1 cellular context compared by ENCODE assay signal in genomic region chr1:111139956-111140679, GRCh38.
TF ChIP-seq lines count a peak whose summit lies in the region.

Gene CEPT1 (plus strand): TSS chr1:111140223. CDS start chr1:111147715, 7,492 bp downstream.
Gene DRAM2 (minus strand): TSS chr1:111140093. CDS start chr1:111131554, 8,539 bp downstream.

TF ChIP-seq in HepG2, 621 proteins besides CTCF, POLR2A, EP300 and RAD21 (continued from another document and continues in another):
- TF ChIP-seq, protein P1, sequence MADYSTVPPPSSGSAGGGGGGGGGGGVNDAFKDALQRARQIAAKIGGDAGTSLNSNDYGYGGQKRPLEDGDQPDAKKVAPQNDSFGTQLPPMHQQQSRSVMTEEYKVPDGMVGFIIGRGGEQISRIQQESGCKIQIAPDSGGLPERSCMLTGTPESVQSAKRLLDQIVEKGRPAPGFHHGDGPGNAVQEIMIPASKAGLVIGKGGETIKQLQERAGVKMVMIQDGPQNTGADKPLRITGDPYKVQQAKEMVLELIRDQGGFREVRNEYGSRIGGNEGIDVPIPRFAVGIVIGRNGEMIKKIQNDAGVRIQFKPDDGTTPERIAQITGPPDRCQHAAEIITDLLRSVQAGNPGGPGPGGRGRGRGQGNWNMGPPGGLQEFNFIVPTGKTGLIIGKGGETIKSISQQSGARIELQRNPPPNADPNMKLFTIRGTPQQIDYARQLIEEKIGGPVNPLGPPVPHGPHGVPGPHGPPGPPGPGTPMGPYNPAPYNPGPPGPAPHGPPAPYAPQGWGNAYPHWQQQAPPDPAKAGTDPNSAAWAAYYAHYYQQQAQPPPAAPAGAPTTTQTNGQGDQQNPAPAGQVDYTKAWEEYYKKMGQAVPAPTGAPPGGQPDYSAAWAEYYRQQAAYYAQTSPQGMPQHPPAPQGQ (CRISPR knock-in tag; IDR thresholded peaks at IDR 0.05; ENCODE audit: borderline replicate concordance), result no peak
- TF ChIP-seq, protein P2, sequence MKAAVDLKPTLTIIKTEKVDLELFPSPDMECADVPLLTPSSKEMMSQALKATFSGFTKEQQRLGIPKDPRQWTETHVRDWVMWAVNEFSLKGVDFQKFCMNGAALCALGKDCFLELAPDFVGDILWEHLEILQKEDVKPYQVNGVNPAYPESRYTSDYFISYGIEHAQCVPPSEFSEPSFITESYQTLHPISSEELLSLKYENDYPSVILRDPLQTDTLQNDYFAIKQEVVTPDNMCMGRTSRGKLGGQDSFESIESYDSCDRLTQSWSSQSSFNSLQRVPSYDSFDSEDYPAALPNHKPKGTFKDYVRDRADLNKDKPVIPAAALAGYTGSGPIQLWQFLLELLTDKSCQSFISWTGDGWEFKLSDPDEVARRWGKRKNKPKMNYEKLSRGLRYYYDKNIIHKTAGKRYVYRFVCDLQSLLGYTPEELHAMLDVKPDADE (CRISPR knock-in tag; IDR thresholded peaks at IDR 0.05), result no peak
- no peak for TF ChIP-seq FOXJ3 (CRISPR knock-in tag; IDR thresholded peaks at IDR 0.05; ENCODE audit: borderline replicate concordance)
- TF ChIP-seq USF2 (IDR thresholded peaks at IDR 0.05; ENCODE audit: low read depth, low read length), result no peak
- no peak for TF ChIP-seq USF2 (CRISPR knock-in tag; IDR thresholded peaks at IDR 0.05; ENCODE audit: borderline replicate concordance)
- no peak; the same call in 1 of the 2 replicates for TF ChIP-seq ZC3H13 (CRISPR knock-in tag; IDR thresholded peaks at IDR 0.05)
- TF ChIP-seq HIC2 (CRISPR knock-in tag; IDR thresholded peaks at IDR 0.05; ENCODE audit: low read depth), result no peak; the same call in 1 of the 2 replicates
- 0 out of 2 replicates have a peak, but pooled peaks have one; percentile 6 for TF ChIP-seq NFE2 (CRISPR knock-in tag; IDR thresholded peaks at IDR 0.05)
- TF ChIP-seq ZNF563 (CRISPR knock-in tag; IDR thresholded peaks at IDR 0.05), result peak; percentile 33
- TF ChIP-seq SRSF9 (IDR thresholded peaks at IDR 0.05; ENCODE audit: borderline replicate concordance, insufficient read depth, low read depth, low read length, poor library complexity, severe bottlenecking), result no peak
- TF ChIP-seq, protein P3, sequence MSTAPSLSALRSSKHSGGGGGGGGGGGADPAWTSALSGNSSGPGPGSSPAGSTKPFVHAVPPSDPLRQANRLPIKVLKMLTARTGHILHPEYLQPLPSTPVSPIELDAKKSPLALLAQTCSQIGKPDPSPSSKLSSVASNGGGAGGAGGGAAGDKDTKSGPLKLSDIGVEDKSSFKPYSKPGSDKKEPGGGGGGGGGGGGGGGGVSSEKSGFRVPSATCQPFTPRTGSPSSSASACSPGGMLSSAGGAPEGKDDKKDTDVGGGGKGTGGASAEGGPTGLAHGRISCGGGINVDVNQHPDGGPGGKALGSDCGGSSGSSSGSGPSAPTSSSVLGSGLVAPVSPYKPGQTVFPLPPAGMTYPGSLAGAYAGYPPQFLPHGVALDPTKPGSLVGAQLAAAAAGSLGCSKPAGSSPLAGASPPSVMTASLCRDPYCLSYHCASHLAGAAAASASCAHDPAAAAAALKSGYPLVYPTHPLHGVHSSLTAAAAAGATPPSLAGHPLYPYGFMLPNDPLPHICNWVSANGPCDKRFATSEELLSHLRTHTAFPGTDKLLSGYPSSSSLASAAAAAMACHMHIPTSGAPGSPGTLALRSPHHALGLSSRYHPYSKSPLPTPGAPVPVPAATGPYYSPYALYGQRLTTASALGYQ (CRISPR knock-in tag; IDR thresholded peaks at IDR 0.05), result no peak
- TF ChIP-seq ZNF562 (CRISPR knock-in tag; IDR thresholded peaks at IDR 0.05; ENCODE audit: borderline replicate concordance), result no peak
- TF ChIP-seq, protein P4, sequence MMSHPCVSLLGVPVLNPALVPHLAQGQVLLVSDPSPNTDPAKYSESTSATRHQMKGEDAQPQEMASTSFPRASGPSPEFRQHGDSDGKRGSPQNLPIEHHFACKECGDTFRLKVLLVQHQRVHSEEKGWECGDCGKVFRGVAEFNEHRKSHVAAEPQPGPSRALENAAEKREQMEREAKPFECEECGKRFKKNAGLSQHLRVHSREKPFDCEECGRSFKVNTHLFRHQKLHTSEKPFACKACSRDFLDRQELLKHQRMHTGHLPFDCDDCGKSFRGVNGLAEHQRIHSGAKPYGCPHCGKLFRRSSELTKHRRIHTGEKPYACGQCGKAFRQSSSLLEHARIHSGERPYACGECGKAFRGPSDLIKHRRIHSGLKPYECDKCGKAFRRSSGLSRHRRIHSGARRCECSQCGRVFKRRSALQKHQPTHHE (CRISPR knock-in tag; IDR thresholded peaks at IDR 0.05; ENCODE audit: borderline replicate concordance), result peak; percentile 34; the same call in 1 of the 2 replicates
- TF ChIP-seq FOXO1 (CRISPR knock-in tag; IDR thresholded peaks at IDR 0.05), result no peak
- 0 out of 2 replicates have a peak, but pooled peaks have one; percentile 58 for TF ChIP-seq KDM3A (CRISPR knock-in tag; IDR thresholded peaks at IDR 0.05; ENCODE audit: low read depth)
- TF ChIP-seq HOXA3 (CRISPR knock-in tag; IDR thresholded peaks at IDR 0.05), result peak; percentile 55
- no peak for TF ChIP-seq ATF7 (IDR thresholded peaks at IDR 0.05)
- TF ChIP-seq ATF7 (CRISPR knock-in tag; IDR thresholded peaks at IDR 0.05), result no peak
- no peak for TF ChIP-seq RORA (CRISPR knock-in tag; IDR thresholded peaks at IDR 0.05)
- TF ChIP-seq ZBTB25 (CRISPR knock-in tag; IDR thresholded peaks at IDR 0.05), result 0 out of 2 replicates have a peak, but pooled peaks have one; percentile 39
- no peak for TF ChIP-seq PHF5A (CRISPR knock-in tag; IDR thresholded peaks at IDR 0.05; ENCODE audit: low read depth, unreplicated experiment)
- TF ChIP-seq TBP (CRISPR knock-in tag; IDR thresholded peaks at IDR 0.05), result no peak
- no peak for TF ChIP-seq NFIC (IDR thresholded peaks at IDR 0.05; ENCODE audit: low read length)
- TF ChIP-seq, protein P5, sequence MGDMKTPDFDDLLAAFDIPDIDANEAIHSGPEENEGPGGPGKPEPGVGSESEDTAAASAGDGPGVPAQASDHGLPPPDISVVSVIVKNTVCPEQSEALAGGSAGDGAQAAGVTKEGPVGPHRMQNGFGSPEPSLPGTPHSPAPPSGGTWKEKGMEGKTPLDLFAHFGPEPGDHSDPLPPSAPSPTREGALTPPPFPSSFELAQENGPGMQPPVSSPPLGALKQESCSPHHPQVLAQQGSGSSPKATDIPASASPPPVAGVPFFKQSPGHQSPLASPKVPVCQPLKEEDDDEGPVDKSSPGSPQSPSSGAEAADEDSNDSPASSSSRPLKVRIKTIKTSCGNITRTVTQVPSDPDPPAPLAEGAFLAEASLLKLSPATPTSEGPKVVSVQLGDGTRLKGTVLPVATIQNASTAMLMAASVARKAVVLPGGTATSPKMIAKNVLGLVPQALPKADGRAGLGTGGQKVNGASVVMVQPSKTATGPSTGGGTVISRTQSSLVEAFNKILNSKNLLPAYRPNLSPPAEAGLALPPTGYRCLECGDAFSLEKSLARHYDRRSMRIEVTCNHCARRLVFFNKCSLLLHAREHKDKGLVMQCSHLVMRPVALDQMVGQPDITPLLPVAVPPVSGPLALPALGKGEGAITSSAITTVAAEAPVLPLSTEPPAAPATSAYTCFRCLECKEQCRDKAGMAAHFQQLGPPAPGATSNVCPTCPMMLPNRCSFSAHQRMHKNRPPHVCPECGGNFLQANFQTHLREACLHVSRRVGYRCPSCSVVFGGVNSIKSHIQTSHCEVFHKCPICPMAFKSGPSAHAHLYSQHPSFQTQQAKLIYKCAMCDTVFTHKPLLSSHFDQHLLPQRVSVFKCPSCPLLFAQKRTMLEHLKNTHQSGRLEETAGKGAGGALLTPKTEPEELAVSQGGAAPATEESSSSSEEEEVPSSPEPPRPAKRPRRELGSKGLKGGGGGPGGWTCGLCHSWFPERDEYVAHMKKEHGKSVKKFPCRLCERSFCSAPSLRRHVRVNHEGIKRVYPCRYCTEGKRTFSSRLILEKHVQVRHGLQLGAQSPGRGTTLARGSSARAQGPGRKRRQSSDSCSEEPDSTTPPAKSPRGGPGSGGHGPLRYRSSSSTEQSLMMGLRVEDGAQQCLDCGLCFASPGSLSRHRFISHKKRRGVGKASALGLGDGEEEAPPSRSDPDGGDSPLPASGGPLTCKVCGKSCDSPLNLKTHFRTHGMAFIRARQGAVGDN (CRISPR knock-in tag; IDR thresholded peaks at IDR 0.05), result peak; percentile 80
- no peak for TF ChIP-seq ZNF235 (CRISPR knock-in tag; IDR thresholded peaks at IDR 0.05; ENCODE audit: borderline replicate concordance)
- no peak for TF ChIP-seq HNRNPUL1 (IDR thresholded peaks at IDR 0.05; ENCODE audit: low read depth, low read length)
- TF ChIP-seq MTF1 (CRISPR knock-in tag; IDR thresholded peaks at IDR 0.05), result 0 out of 2 replicates have a peak, but pooled peaks have one; percentile 54
- TF ChIP-seq TFE3 (CRISPR knock-in tag; IDR thresholded peaks at IDR 0.05), result no peak
- TF ChIP-seq, protein P6, sequence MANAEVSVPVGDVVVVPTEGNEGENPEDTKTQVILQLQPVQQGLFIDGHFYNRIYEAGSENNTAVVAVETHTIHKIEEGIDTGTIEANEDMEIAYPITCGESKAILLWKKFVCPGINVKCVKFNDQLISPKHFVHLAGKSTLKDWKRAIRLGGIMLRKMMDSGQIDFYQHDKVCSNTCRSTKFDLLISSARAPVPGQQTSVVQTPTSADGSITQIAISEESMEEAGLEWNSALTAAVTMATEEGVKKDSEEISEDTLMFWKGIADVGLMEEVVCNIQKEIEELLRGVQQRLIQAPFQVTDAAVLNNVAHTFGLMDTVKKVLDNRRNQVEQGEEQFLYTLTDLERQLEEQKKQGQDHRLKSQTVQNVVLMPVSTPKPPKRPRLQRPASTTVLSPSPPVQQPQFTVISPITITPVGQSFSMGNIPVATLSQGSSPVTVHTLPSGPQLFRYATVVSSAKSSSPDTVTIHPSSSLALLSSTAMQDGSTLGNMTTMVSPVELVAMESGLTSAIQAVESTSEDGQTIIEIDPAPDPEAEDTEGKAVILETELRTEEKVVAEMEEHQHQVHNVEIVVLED (CRISPR knock-in tag; IDR thresholded peaks at IDR 0.05; ENCODE audit: borderline replicate concordance), result peak; percentile 55; the same call in 1 of the 2 replicates
- TF ChIP-seq ZNF253 (CRISPR knock-in tag; IDR thresholded peaks at IDR 0.05; ENCODE audit: borderline replicate concordance), result no peak
- TF ChIP-seq RXRB (CRISPR knock-in tag; IDR thresholded peaks at IDR 0.05; ENCODE audit: borderline replicate concordance), result no peak; the same call in 1 of the 2 replicates
- TF ChIP-seq ZNF432 (CRISPR knock-in tag; IDR thresholded peaks at IDR 0.05; ENCODE audit: borderline replicate concordance), result no peak
- TF ChIP-seq, protein P7, sequence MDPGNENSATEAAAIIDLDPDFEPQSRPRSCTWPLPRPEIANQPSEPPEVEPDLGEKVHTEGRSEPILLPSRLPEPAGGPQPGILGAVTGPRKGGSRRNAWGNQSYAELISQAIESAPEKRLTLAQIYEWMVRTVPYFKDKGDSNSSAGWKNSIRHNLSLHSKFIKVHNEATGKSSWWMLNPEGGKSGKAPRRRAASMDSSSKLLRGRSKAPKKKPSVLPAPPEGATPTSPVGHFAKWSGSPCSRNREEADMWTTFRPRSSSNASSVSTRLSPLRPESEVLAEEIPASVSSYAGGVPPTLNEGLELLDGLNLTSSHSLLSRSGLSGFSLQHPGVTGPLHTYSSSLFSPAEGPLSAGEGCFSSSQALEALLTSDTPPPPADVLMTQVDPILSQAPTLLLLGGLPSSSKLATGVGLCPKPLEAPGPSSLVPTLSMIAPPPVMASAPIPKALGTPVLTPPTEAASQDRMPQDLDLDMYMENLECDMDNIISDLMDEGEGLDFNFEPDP (CRISPR knock-in tag; conservative IDR thresholded peaks at IDR 0.05), result no peak
- TF ChIP-seq ZNF746 (CRISPR knock-in tag; IDR thresholded peaks at IDR 0.05), result no peak
- TF ChIP-seq ATRX (CRISPR knock-in tag; IDR thresholded peaks at IDR 0.05; ENCODE audit: borderline replicate concordance), result no peak
- 0 out of 2 replicates have a peak, but pooled peaks have one; percentile 44 for TF ChIP-seq ZNF317 (CRISPR knock-in tag; IDR thresholded peaks at IDR 0.05)
- peak; percentile 46 for TF ChIP-seq ZMAT3 (CRISPR knock-in tag; conservative IDR thresholded peaks at IDR 0.05)
- TF ChIP-seq KAT2B (IDR thresholded peaks at IDR 0.05; ENCODE audit: borderline replicate concordance, low read depth, low read length), result no peak
